In genomic region chr10:43094091-43094484, GRCh38 we compare ENCODE assay signal across 15 cellular contexts. TPM values are rescaled to one million over a fixed set of nuclear protein-coding genes. Genes with fewer than 3 reads are reported as not detected.
DNase-seq lines count a peak whose midpoint lies in the region; ATAC-seq and TF ChIP-seq lines count a peak whose summit lies in the region.
"Had no signal": no experiment of that assay in that cellular context is flagged by ENCODE, and none has a peak within 500 bp of the region (broad histone marks: within the 10 kb centered on the region; RNA-seq: fewer than 3 reads in every experiment).

No MANE protein-coding gene starts in this region.

- peak; percentile 74 for DNase-seq in A673 (ENCODE audit: low spot score)
- DNase-seq in BE2C: peak; percentile 77
- peak; percentile 34 for DNase-seq in left kidney (ENCODE audit: low read depth, low spot score)
- DNase-seq in OCI-LY7 (ENCODE audit: low spot score): no peak
- DNase-seq: Calu3; CD4-positive, CD25-positive, alpha-beta regulatory T cell; DMS 273 treated with DMSO at 0.1 percent for 48 hours; GOT3 had no signal

- no peak overlapping the region for H2AFZ ChIP-seq in OCI-LY7 (ENCODE audit: low read length)

- H3K9me2 ChIP-seq in OCI-LY7 (ENCODE audit: insufficient read depth, low read length): no peaks in the 10 kb centered on the region

- H3K27me3 ChIP-seq in A673 (replicated peaks; ENCODE audit: insufficient read depth, low read depth, low read length, poor library complexity): no peaks in the 10 kb centered on the region
- H3K27me3 ChIP-seq in BE2C: no peaks in the 10 kb centered on the region
- H3K27me3 ChIP-seq: BLaER1 had no signal

- no peaks in the 10 kb centered on the region for H4K20me1 ChIP-seq in OCI-LY7 (ENCODE audit: insufficient read depth, low read length)
- H4K20me1 ChIP-seq: BLaER1 had no signal

- intact Hi-C loops in A673 (cut with micrococcal nuclease; ENCODE audit: unreplicated experiment): loop anchor here (5.0 kb wide), 2 partner anchors 227 to 342 kb away; no protein-coding TSS in a partner anchor
- intact Hi-C loops in OCI-LY7 (cut with micrococcal nuclease; ENCODE audit: unreplicated experiment): loop anchor here (5.0 kb wide), 1 partner anchor 227 kb away; no protein-coding TSS in a partner anchor

- no peak overlapping the region for H3K27ac ChIP-seq in A673 (ENCODE audit: low read depth, low read length, poor library complexity, severe bottlenecking)
- no peak overlapping the region for H3K27ac ChIP-seq in HEK293 (ENCODE audit: extremely low read depth, low read depth, low read length)
- no peak overlapping the region for H3K27ac ChIP-seq in OCI-LY7 (ENCODE audit: low read depth, low read length, poor library complexity, severe bottlenecking)
- H3K27ac ChIP-seq: A549, BLaER1 had no signal

- POLR2A ChIA-PET in A673 (lab: Charles Lee; ENCODE audit: low non-redundant PET) (interaction anchor here (0.5 kb wide), 1 partner anchor 555 kb away, joined by 3 read pairs; the partner anchor contains the start of gene ZNF32), HEK293 (lab: Yijun Ruan, JAX) (no interaction called here), OCI-LY7 (lab: Charles Lee) (no interaction called here)

- peaks cover 25% of the 10 kb centered on the region for H3K4me1 ChIP-seq in A673 (ENCODE audit: insufficient read depth, low read length, poor library complexity, severe bottlenecking)
- H3K4me1 ChIP-seq in BE2C: peaks cover 53% of the 10 kb centered on the region
- H3K4me1 ChIP-seq in HEK293 (ENCODE audit: control insufficient read depth, insufficient read depth, low read length): no peaks in the 10 kb centered on the region
- peaks cover 18% of the 10 kb centered on the region for H3K4me1 ChIP-seq in OCI-LY7 (ENCODE audit: insufficient read depth, low read length, poor library complexity, severe bottlenecking)
- H3K4me1 ChIP-seq: A549, HAP-1 had no signal

- H3K9me3 ChIP-seq in A673 (ENCODE audit: low read depth, low read length, poor library complexity, severe bottlenecking) (no peaks in the 10 kb centered on the region), BE2C (no peaks in the 10 kb centered on the region), HEK293 (ENCODE audit: control insufficient read depth, insufficient read depth, low read depth, low read length) (no peaks in the 10 kb centered on the region), OCI-LY7 (ENCODE audit: low read length) (no peaks in the 10 kb centered on the region)
- H3K9me3 ChIP-seq: A549, BLaER1, HAP-1 had no signal

- no peaks in the 10 kb centered on the region for H3K36me3 ChIP-seq in A673 (ENCODE audit: insufficient read depth, low read length, poor library complexity, severe bottlenecking)
- H3K36me3 ChIP-seq in BE2C: peaks cover 82% of the 10 kb centered on the region
- no peaks in the 10 kb centered on the region for H3K36me3 ChIP-seq in HEK293 (ENCODE audit: control insufficient read depth in 2 of 2, insufficient read depth in 1 of 2, low read length in 2 of 2)
- no peaks in the 10 kb centered on the region for H3K36me3 ChIP-seq in OCI-LY7 (ENCODE audit: insufficient read depth, low read length)
- H3K36me3 ChIP-seq: BLaER1, HAP-1 had no signal

- no peaks in the 10 kb centered on the region for H3K79me2 ChIP-seq in OCI-LY7 (ENCODE audit: insufficient read depth, low read depth, low read length)

- no peak overlapping the region for H3K4me2 ChIP-seq in OCI-LY7 (ENCODE audit: low read length)
- H3K4me2 ChIP-seq: A549 had no signal

- BruUV-seq in A673 (replicated peaks; lab: Mats Ljungman, UMichigan) (no TSS peak), OCI-LY7 (replicated peaks; lab: Mats Ljungman, UMichigan) (no TSS peak)

- CTCF ChIA-PET in A673 (lab: Charles Lee) (no interaction called here), HEK293 (lab: Yijun Ruan, JAX) (interaction anchor here (0.9 to 1.1 kb wide), 3 partner anchors 99 to 229 kb away, joined by 4 to 5 read pairs (median 5); no protein-coding TSS in a partner anchor), OCI-LY7 (lab: Charles Lee; ENCODE audit: unreplicated experiment) (no interaction called here)

- ATAC-seq in HG03280 (IDR thresholded peaks at IDR 0.05; ENCODE audit: unreplicated experiment): no peak
- ATAC-seq in HG03354 (IDR thresholded peaks at IDR 0.05; ENCODE audit: poor library complexity, severe bottlenecking, unreplicated experiment): no peak

- H3K4me3 ChIP-seq in A673 (ENCODE audit: low read depth, low read length, poor library complexity, severe bottlenecking) (no peak overlapping the region), BE2C (ENCODE audit: low read depth, low read length) (peak overlapping the region; percentile 2), HEK293 (ENCODE audit: low read depth, low read length) (no peak overlapping the region), OCI-LY7 (ENCODE audit: low read depth, low read length, poor library complexity, severe bottlenecking) (no peak overlapping the region)
- H3K4me3 ChIP-seq: A549, BLaER1, HAP-1, K562 had no signal

- no peak for TF ChIP-seq CTCF in A673 (conservative IDR thresholded peaks at IDR 0.05; ENCODE audit: low read depth, low read length)
- TF ChIP-seq CTCF in BE2C (IDR thresholded peaks at IDR 0.05; ENCODE audit: low read depth, low read length): no peak
- no peak for TF ChIP-seq CTCF in HEK293 (tag by site-specific recombination; IDR thresholded peaks at IDR 0.05)
- no peak for TF ChIP-seq CTCF in OCI-LY7 (conservative IDR thresholded peaks at IDR 0.05; ENCODE audit: low read length)

TF ChIP-seq in HEK293, 187 proteins besides CTCF, POLR2A, EP300 and RAD21:
- TF ChIP-seq ZNF26 (tag by site-specific recombination; IDR thresholded peaks at IDR 0.05) (no peak), MEIS1 (CRISPR knock-in tag; IDR thresholded peaks at IDR 0.05; ENCODE audit: borderline replicate concordance) (no peak), ZIC2 (tag by site-specific recombination; IDR thresholded peaks at IDR 0.05) (peak; percentile 62), SP2 (tag by site-specific recombination; IDR thresholded peaks at IDR 0.05) (no peak)

RNA-seq across cellular contexts. Expression of gene RET, which starts 17.2 kb away (rescaled TPM):
- total RNA-seq in A673 (2021): 68.0 and 70.1 TPM in 2 replicates
- polyA plus RNA-seq in BE2C (2012; ENCODE audit: insufficient read depth, insufficient read length, low read depth): 310 TPM
- total RNA-seq in OCI-LY7 (2014; rRNA removed; shearing (Covaris generic)): 0.05 TPM in 1 of 2 replicates, not detected in the other
- 0.06 TPM in 1 of 2 replicates, not detected in the other for total RNA-seq in OCI-LY7 (2022)
- total RNA-seq: Calu3 had no signal
- polyA plus RNA-seq: CD4-positive, CD25-positive, alpha-beta regulatory T cell; K562 had no signal

RNA-seq across cellular contexts. Expression of gene CSGALNACT2, which starts 44.2 kb away (rescaled TPM):
- total RNA-seq in A673 (2021) (16.2 and 18.6 TPM in 2 replicates), OCI-LY7 (2022) (33.6 and 38.8 TPM in 2 replicates)
- polyA plus RNA-seq in BE2C (2012; ENCODE audit: insufficient read depth, insufficient read length, low read depth): 19.2 TPM
- 13.2 and 16.7 TPM in 2 replicates for total RNA-seq in OCI-LY7 (2014; rRNA removed; shearing (Covaris generic))

Comparison
In these comparisons a context has a peak if more than half of its experiments do, and no peak if none do; other contexts are left out.
1. RNA of gene RET, which starts 17.2 kb away (total RNA-seq): 68.0 to 70.1 TPM in A673; 0.05 to 0.06 TPM in OCI-LY7; every median in the first group is over 10 times any median in the second.